Comparison of ENCODE assay signal across 12 cellular contexts in the genomic region with DNA sequence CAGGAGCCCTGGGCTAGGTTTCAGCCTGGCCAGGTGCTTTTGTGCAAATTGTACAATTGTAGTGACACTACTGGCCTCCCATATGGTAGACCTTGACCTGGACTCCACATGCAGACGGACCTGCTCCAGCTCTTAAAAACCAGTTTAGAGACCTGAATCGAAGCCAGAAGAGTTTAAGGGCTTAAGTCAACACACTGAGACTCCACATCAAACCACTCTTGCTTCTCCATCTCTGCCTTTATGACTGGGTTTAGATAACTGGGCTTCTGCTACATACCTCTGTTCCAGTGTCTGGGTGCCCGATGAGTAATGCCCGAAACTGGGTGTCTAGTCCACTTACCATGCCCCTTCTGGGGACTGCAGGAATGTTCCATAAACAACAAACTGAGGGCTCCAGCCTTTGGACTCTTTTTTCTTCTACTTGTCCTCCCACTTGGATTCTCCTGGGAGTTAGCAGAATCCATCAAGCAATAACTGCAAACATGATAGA. TPM values are rescaled to one million over a fixed set of nuclear protein-coding genes. Genes with fewer than 3 reads are reported as not detected.
A peak's percentile ranks its signal among the peaks of the same experiment; 100 is the strongest.
DNase-seq lines count a peak whose midpoint lies in the region; ATAC-seq, FAIRE-seq and TF ChIP-seq lines count a peak whose summit lies in the region.
"Had no signal": no experiment of that assay in that cellular context is flagged by ENCODE, and none has a peak within 500 bp of the region (broad histone marks: within the 10 kb centered on the region; RNA-seq: fewer than 3 reads in every experiment).

No MANE protein-coding gene starts in this region.

- TF ChIP-seq EP300 in HepG2 (IDR thresholded peaks at IDR 0.05; ENCODE audit: low read depth in 2 of 2, low read length in 2 of 2) (peak in 1 of 2 experiments; percentile 58; a peak in 2 of 4 replicates), HepG2 (CRISPR knock-in tag; IDR thresholded peaks at IDR 0.05; ENCODE audit: borderline replicate concordance) (no peak)

- no peaks in the 10 kb centered on the region for H4K20me1 ChIP-seq in astrocyte (ENCODE audit: insufficient read depth, low read length)
- H4K20me1 ChIP-seq in HepG2 (ENCODE audit: insufficient read depth, low read length) = no peaks in the 10 kb centered on the region

- CTCF ChIA-PET in HepG2 (lab: Yijun Ruan, JAX; ENCODE audit: low intra/inter-chr PET ratio, low total read pairs) = no interaction called here

- H3K27ac Mint-ChIP-seq in activated naive CD4-positive, alpha-beta T cell treated with anti-CD3 and anti-CD28 coated beads, Interleukin-2, amount 50 U/mL, for 72 hours = peak overlapping the region in 1 of 2 donors; percentile 37
- peak overlapping the region; percentile 99 for H3K27ac Mint-ChIP-seq in astrocyte (ENCODE audit: unreplicated experiment)

- H3K27ac ChIP-seq in astrocyte (ENCODE audit: low read depth, low read length) (peak overlapping the region; percentile 91), HepG2 (ENCODE audit: extremely low read length, insufficient read depth, low read length) (peak overlapping the region; percentile 28), uterus (peak overlapping the region; percentile 80 to 81)

- in situ Hi-C loops in HepG2 (cut with HindIII; ENCODE audit: extremely low pct_ligation_motif_present, low pct_unique_long_range_greater_than_20kb) = no loop called here

- no peak for TF ChIP-seq CTCF in astrocyte (IDR thresholded peaks at IDR 0.05; ENCODE audit: insufficient read depth, low read depth, low read length)
- no peak for TF ChIP-seq CTCF in HepG2 (CRISPR knock-in tag; IDR thresholded peaks at IDR 0.05)
- TF ChIP-seq CTCF in uterus (IDR thresholded peaks at IDR 0.05) = no peak

- H3K27me3 ChIP-seq in astrocyte (ENCODE audit: insufficient read depth, low read length) (no peaks in the 10 kb centered on the region), HepG2 (ENCODE audit: control insufficient read depth in 1 of 2, insufficient read depth in 2 of 2, low read length in 2 of 2) (no peaks in the 10 kb centered on the region), uterus (no peaks in the 10 kb centered on the region)
- H3K27me3 ChIP-seq: body of pancreas, heart right ventricle had no signal

- no peaks in the 10 kb centered on the region for H3K27me3 Mint-ChIP-seq in astrocyte (ENCODE audit: low read depth, unreplicated experiment)

- peak overlapping the region; percentile 61 for H3K4me2 ChIP-seq in astrocyte (ENCODE audit: low read length)
- peak overlapping the region; percentile 21 for H3K4me2 ChIP-seq in HepG2 (ENCODE audit: low read depth, low read length)

- H2AFZ ChIP-seq in astrocyte (ENCODE audit: low read depth, low read length) (no peak overlapping the region), HepG2 (ENCODE audit: low read length) (no peak overlapping the region)

- peaks cover 67% of the 10 kb centered on the region for H3K4me1 Mint-ChIP-seq in astrocyte (ENCODE audit: low read depth, unreplicated experiment)

- POLR2A ChIA-PET in HepG2 (lab: Yijun Ruan, JAX) = interaction anchor here (1.0 kb wide), 1 partner anchor 35 kb away, joined by 4 read pairs; no protein-coding TSS in a partner anchor

- H3K4me3 ChIP-seq in astrocyte (ENCODE audit: insufficient read depth, low read depth, low read length) = no peak overlapping the region
- 0 out of 6 replicates have a peak overlapping the region, but pooled peaks of 1 of the 3 experiments have one; percentile 12 for H3K4me3 ChIP-seq in HepG2 (replicated peaks in 1 of 3; ENCODE audit: insufficient read depth in 1 of 3, low read depth in 2 of 3, low read length in 3 of 3)
- H3K4me3 ChIP-seq in uterus = no peak overlapping the region
- H3K4me3 ChIP-seq: body of pancreas, heart right ventricle had no signal

- no peak overlapping the region for H3K4me3 Mint-ChIP-seq in astrocyte (ENCODE audit: unreplicated experiment)

- no peaks in the 10 kb centered on the region for H3K9me3 Mint-ChIP-seq in activated naive CD4-positive, alpha-beta T cell treated with anti-CD3 and anti-CD28 coated beads, Interleukin-2, amount 50 U/mL, for 72 hours
- H3K9me3 Mint-ChIP-seq in astrocyte (ENCODE audit: unreplicated experiment) = no peaks in the 10 kb centered on the region

- H3K79me2 ChIP-seq in astrocyte (ENCODE audit: insufficient read depth, low read length) (no peaks in the 10 kb centered on the region), HepG2 (ENCODE audit: insufficient read depth, low read length) (no peaks in the 10 kb centered on the region)

- no TSS peak for BruUV-seq in HepG2 (replicated peaks; lab: Mats Ljungman, UMichigan)

- TF ChIP-seq POLR2A in HepG2 (IDR thresholded peaks at IDR 0.05; ENCODE audit: insufficient read depth in 1 of 2, low read depth in 2 of 2, low read length in 2 of 2) (no peak), uterus (IDR thresholded peaks at IDR 0.05) (no peak)

- FAIRE-seq in astrocyte (lab: Jason Lieb, UNC) (peak; percentile 73), HepG2 (lab: Jason Lieb, UNC) (no peak)

- intact Hi-C loops in HepG2 (cut with micrococcal nuclease; ENCODE audit: unreplicated experiment) (no loop called here), uterus (cut with DNase I; ENCODE audit: low total_unique reads) (no loop called here)

- H3K9me3 ChIP-seq in astrocyte (ENCODE audit: insufficient read depth, low read depth, low read length) (no peaks in the 10 kb centered on the region), HepG2 (ENCODE audit: low read length) (no peaks in the 10 kb centered on the region), uterus (no peaks in the 10 kb centered on the region)
- H3K9me3 ChIP-seq: body of pancreas, heart right ventricle had no signal

- H3K4me1 ChIP-seq in astrocyte (ENCODE audit: insufficient read depth, low read length) = peaks cover 36% of the 10 kb centered on the region
- H3K4me1 ChIP-seq in HepG2 (ENCODE audit: insufficient read depth, low read length) = peaks cover 65% of the 10 kb centered on the region
- peaks cover 3 to 10% of the 10 kb centered on the region in 2 donors for H3K4me1 ChIP-seq in uterus

- no peak for TF ChIP-seq RAD21 in HepG2 (CRISPR knock-in tag; IDR thresholded peaks at IDR 0.05)

- no peaks in the 10 kb centered on the region for H3K36me3 Mint-ChIP-seq in activated naive CD4-positive, alpha-beta T cell treated with anti-CD3 and anti-CD28 coated beads, Interleukin-2, amount 50 U/mL, for 72 hours
- no peaks in the 10 kb centered on the region for H3K36me3 Mint-ChIP-seq in astrocyte (ENCODE audit: low read depth, unreplicated experiment)

- peak; percentile 76 to 87 for ATAC-seq in activated naive CD4-positive, alpha-beta T cell treated with anti-CD3 and anti-CD28 coated beads, Interleukin-2, amount 50 U/mL, for 72 hours
- ATAC-seq in HepG2 = peak; percentile 70
- ATAC-seq: body of pancreas, Panc1 had no signal

- 19% methylated on average over 4 of the region's 4 CpGs for WGBS in HepG2 (ENCODE audit: low lambda C conversion rate)

- no peaks in the 10 kb centered on the region for H3K36me3 ChIP-seq in astrocyte (ENCODE audit: insufficient read depth, low read length)
- H3K36me3 ChIP-seq in HepG2 (replicated peaks in 1 of 2; ENCODE audit: control insufficient read depth in 1 of 2, insufficient read depth in 2 of 2, low read length in 2 of 2) = no peaks in the 10 kb centered on the region
- H3K36me3 ChIP-seq in uterus = no peaks in the 10 kb centered on the region
- H3K36me3 ChIP-seq: heart right ventricle had no signal

- peak overlapping the region; percentile 60 for H3K9ac ChIP-seq in astrocyte (ENCODE audit: low read length)
- H3K9ac ChIP-seq in HepG2 (ENCODE audit: insufficient read depth, low read depth, low read length) = no peak overlapping the region

- peak in 1 of 2 donors; percentile 11 for DNase-seq in activated naive CD4-positive, alpha-beta T cell treated with anti-CD3 and anti-CD28 coated beads, Interleukin-2, amount 50 U/mL, for 72 hours (ENCODE audit: low spot score in 2 of 2)
- no peak for DNase-seq in activated naive CD4-positive, alpha-beta T cell treated with Interleukin-2 at 50 U/mL for 16 hours
- DNase-seq in astrocyte (ENCODE audit: low read depth) (peak; percentile 91), HepG2 (ENCODE audit: low spot score) (peak; percentile 48), uterus (peak in 1 of 2 donors; percentile 34), dermis blood vessel endothelial cell (no peak), activated gamma-delta T cell (lab: John Stamatoyannopoulos, UW) (no peak), NCI-H446 treated with DMSO at 0.1 percent for 48 hours (lab: John Stamatoyannopoulos, UW) (no peak)
- DNase-seq: body of pancreas, heart right ventricle, MM.1S had no signal

TF ChIP-seq in HepG2, 621 proteins besides CTCF, POLR2A, EP300 and RAD21 (continues in another document):
- TF ChIP-seq REL (CRISPR knock-in tag; conservative IDR thresholded peaks at IDR 0.05) = no peak

RNA-seq across cellular contexts. Expression of a gene that starts 32.8 kb away (rescaled TPM):
- not detected for total RNA-seq in activated naive CD4-positive, alpha-beta T cell treated with anti-CD3 and anti-CD28 coated beads, Interleukin-2, amount 50 U/mL, for 72 hours
- not detected in 2 replicates for total RNA-seq in astrocyte
- not detected in 2 replicates for total RNA-seq in HepG2 (2016; rRNA removed; fragmentation: Illumina TruSeq; extraction: Trizol)
- not detected in 2 replicates for total RNA-seq in HepG2 (2016; cell fraction: cytosol; rRNA removed; fragmentation: Illumina TruSeq; extraction: Trizol; ENCODE audit: low read depth)
- not detected in 2 replicates for total RNA-seq in HepG2 (2016; cell fraction: insoluble cytoplasmic fraction; rRNA removed; fragmentation: Illumina TruSeq; extraction: Trizol)
- total RNA-seq in HepG2 (2016; cell fraction: membrane; rRNA removed; fragmentation: Illumina TruSeq; extraction: Trizol) = not detected in 2 replicates
- total RNA-seq in HepG2 (2016; cell fraction: nucleus; rRNA removed; fragmentation: Illumina TruSeq; extraction: Trizol) = not detected in 2 replicates
- not detected in 2 replicates for polyA plus RNA-seq in HepG2 (2011; rRNA removed)
- 0.06 TPM in 1 of 2 replicates, not detected in the other for polyA plus RNA-seq in HepG2 (2011; cell fraction: cytosol; rRNA removed)
- polyA plus RNA-seq in HepG2 (2011; cell fraction: nucleus; rRNA removed) = 0.33 TPM in 1 of 2 replicates, not detected in the other
- polyA plus RNA-seq in HepG2 (2012) = not detected in 2 replicates
- not detected in 2 replicates for polyA plus RNA-seq in HepG2 (2016; cell fraction: cytosol; fragmentation: Illumina TruSeq; extraction: Trizol; ENCODE audit: low read depth)
- polyA plus RNA-seq in HepG2 (2016; cell fraction: insoluble cytoplasmic fraction; fragmentation: Illumina TruSeq; extraction: Trizol; ENCODE audit: low read depth) = not detected in 2 replicates
- polyA plus RNA-seq in HepG2 (2016; cell fraction: membrane; fragmentation: Illumina TruSeq; extraction: Trizol; ENCODE audit: low read depth) = not detected in 2 replicates
- polyA plus RNA-seq in HepG2 (2016; cell fraction: nucleus; fragmentation: Illumina TruSeq; extraction: Trizol; ENCODE audit: insufficient read depth, low read depth) = not detected in 2 replicates
- not detected in 2 replicates for polyA minus RNA-seq in HepG2 (2011; rRNA and poly(A)+ RNA removed; ENCODE audit: low replicate concordance)
- polyA minus RNA-seq in HepG2 (2011; cell fraction: cytosol; rRNA and poly(A)+ RNA removed) = not detected in 2 replicates
- polyA minus RNA-seq in HepG2 (2011; cell fraction: nucleus; rRNA and poly(A)+ RNA removed) = 1.2 TPM in 1 of 2 replicates, not detected in the other
- 1 to 10 TPM in 1 of 4 donors, not detected in 3; 1.2 TPM for total RNA-seq in uterus
- total RNA-seq in dermis blood vessel endothelial cell = not detected in 2 replicates
- total RNA-seq: body of pancreas, heart right ventricle had no signal
- polyA plus RNA-seq: heart right ventricle had no signal

Comparison
In these comparisons a context has a peak if more than half of its experiments do, and no peak if none do; other contexts are left out.
1. DNase-seq: peak in astrocyte (single experiment) and HepG2 (single experiment); none in activated naive CD4-positive, alpha-beta T cell treated with Interleukin-2 at 50 U/mL for 16 hours (single experiment), dermis blood vessel endothelial cell (single experiment), activated gamma-delta T cell (single experiment) and NCI-H446 treated with DMSO at 0.1 percent for 48 hours (single experiment).
2. H3K27ac ChIP-seq: peak in every context shown above with its lines; median percentile 91 in astrocyte; 80 in uterus; 28 in HepG2.